In the genomic region with DNA sequence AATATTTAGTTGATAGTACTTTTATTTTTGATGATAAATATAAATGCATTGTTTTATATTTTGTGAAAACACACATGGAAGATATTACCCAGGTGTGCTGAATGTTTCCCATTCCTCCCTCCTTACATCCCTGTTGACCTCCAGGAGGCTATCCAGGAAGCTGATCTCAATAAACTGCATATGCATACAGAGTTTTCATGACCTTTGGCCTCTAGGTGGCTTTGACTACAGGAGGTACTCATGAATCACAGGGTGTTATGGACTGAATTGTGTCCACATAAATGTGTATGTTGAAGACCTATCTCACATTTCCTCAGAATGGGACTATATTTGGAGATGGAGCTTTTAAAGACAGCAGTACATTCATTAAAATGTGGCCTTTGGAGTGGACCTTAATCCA, we compare ENCODE assay signal across 28 cellular contexts.
"Had no signal": no experiment of that assay in that cellular context is flagged by ENCODE, and none has a peak within 500 bp of the region (broad histone marks: within the 10 kb centered on the region; RNA-seq: fewer than 3 reads in every experiment).

No MANE protein-coding gene starts in this region.

- DNase-seq: activated CD4-positive, alpha-beta memory T cell treated with anti-CD3 and anti-CD28 coated beads for 36 hours; activated CD4-positive, alpha-beta T cell treated with anti-CD3 and anti-CD28 coated beads for 36 hours; activated CD4-positive, alpha-beta T cell treated with anti-CD3 and anti-CD28 coated beads, Interleukin-2, amount 10 ng/mL, durations not matched to agents 24 days and 14 days; activated CD4-positive, CD25-positive, alpha-beta regulatory T cell; activated CD4-positive, CD25-positive, alpha-beta regulatory T cell treated with anti-CD3 and anti-CD28 coated beads, Interleukin-2, amount 50 U/mL, for 72 hours; activated CD8-positive, alpha-beta memory T cell treated with anti-CD3 and anti-CD28 coated beads, Interleukin-2, amount 10 ng/mL, durations not matched to agents 7 days and 5 days; activated CD8-positive, alpha-beta memory T cell treated with anti-CD3 and anti-CD28 coated beads, Interleukin-2, amount 50 U/mL, for 4 hours; activated CD8-positive, alpha-beta T cell treated with anti-CD3 and anti-CD28 coated beads, Interleukin-2, amount 10 ng/mL, durations not matched to agents 7 days and 5 days; activated gamma-delta T cell; activated naive CD4-positive, alpha-beta T cell; activated naive CD4-positive, alpha-beta T cell treated with anti-CD3 and anti-CD28 coated beads, Interleukin-2, amount 10 ng/mL, durations not matched to agents 7 days and 5 days; activated naive CD8-positive, alpha-beta T cell treated with anti-CD3 and anti-CD28 coated beads, Interleukin-2, amount 10 ng/mL, durations not matched to agents 7 days and 5 days; activated T-cell treated with anti-CD3 and anti-CD28 coated beads, Interleukin-2, amount 50 U/mL, for 24 hours; activated T-cell treated with anti-CD3 and anti-CD28 coated beads, Interleukin-2, amount 50 U/mL, for 72 hours; central memory CD4-positive, alpha-beta T cell; cerebellar nuclear complex; dorsolateral prefrontal cortex; effector memory CD4-positive, alpha-beta T cell; endodermal cell; foreskin fibroblast; head of caudate nucleus; T-helper 17 cell had no signal

- H3K27me3 ChIP-seq: ascending aorta, breast epithelium, cardiac muscle cell, dorsolateral prefrontal cortex had no signal

- H3K4me3 ChIP-seq: ascending aorta, breast epithelium, cardiac muscle cell, coronary artery, dorsolateral prefrontal cortex had no signal

- ATAC-seq: activated CD4-positive, alpha-beta T cell treated with anti-CD3 and anti-CD28 coated beads for 36 hours; activated CD8-positive, alpha-beta memory T cell treated with anti-CD3 and anti-CD28 coated beads, Interleukin-2, amount 10 ng/mL, durations not matched to agents 7 days and 5 days; activated CD8-positive, alpha-beta T cell treated with anti-CD3 and anti-CD28 coated beads, Interleukin-2, amount 10 ng/mL, durations not matched to agents 7 days and 5 days; activated naive CD4-positive, alpha-beta T cell treated with anti-CD3 and anti-CD28 coated beads, Interleukin-2, amount 50 U/mL, for 72 hours; activated T-cell treated with anti-CD3 and anti-CD28 coated beads, Interleukin-2, amount 50 U/mL, for 72 hours; esophagus mucosa; T-helper 17 cell had no signal

- H3K27ac ChIP-seq: ascending aorta, breast epithelium, cardiac muscle cell, coronary artery, dorsolateral prefrontal cortex had no signal

- H3K4me1 ChIP-seq: ascending aorta, breast epithelium had no signal

- H3K36me3 ChIP-seq: ascending aorta, breast epithelium, cardiac muscle cell had no signal

- H3K9me3 ChIP-seq: ascending aorta, breast epithelium had no signal
